In genomic region chr9:4854191-4854590, GRCh38 we compare ENCODE assay signal across 1 cellular context.
A peak's percentile ranks its signal among the peaks of the same experiment; 100 is the strongest.
TF ChIP-seq lines count a peak whose summit lies in the region.

No MANE protein-coding gene starts in this region.

TF ChIP-seq in K562, 482 proteins besides CTCF, POLR2A, EP300 and RAD21 (continued from another document):
- TF ChIP-seq ZBTB11 (CRISPR knock-in tag; IDR thresholded peaks at IDR 0.05), result 0 out of 6 replicates have a peak, but pooled peaks of 1 of the 3 experiments have one; percentile 24
- TF ChIP-seq, protein P1, sequence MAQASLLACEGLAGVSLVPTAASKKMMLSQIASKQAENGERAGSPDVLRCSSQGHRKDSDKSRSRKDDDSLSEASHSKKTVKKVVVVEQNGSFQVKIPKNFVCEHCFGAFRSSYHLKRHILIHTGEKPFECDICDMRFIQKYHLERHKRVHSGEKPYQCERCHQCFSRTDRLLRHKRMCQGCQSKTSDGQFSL (CRISPR knock-in tag; IDR thresholded peaks at IDR 0.05), result no peak
- TF ChIP-seq, protein P1 (tag; IDR thresholded peaks at IDR 0.05), result peak in 1 of 2 experiments; percentile 73; a peak in 1 of 4 replicates
- TF ChIP-seq, protein P2, sequence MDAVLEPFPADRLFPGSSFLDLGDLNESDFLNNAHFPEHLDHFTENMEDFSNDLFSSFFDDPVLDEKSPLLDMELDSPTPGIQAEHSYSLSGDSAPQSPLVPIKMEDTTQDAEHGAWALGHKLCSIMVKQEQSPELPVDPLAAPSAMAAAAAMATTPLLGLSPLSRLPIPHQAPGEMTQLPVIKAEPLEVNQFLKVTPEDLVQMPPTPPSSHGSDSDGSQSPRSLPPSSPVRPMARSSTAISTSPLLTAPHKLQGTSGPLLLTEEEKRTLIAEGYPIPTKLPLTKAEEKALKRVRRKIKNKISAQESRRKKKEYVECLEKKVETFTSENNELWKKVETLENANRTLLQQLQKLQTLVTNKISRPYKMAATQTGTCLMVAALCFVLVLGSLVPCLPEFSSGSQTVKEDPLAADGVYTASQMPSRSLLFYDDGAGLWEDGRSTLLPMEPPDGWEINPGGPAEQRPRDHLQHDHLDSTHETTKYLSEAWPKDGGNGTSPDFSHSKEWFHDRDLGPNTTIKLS (IDR thresholded peaks at IDR 0.05; ENCODE audit: borderline replicate concordance, low read depth), result no peak
